ENCODE assay signal across 8 cellular contexts in the genomic region with DNA sequence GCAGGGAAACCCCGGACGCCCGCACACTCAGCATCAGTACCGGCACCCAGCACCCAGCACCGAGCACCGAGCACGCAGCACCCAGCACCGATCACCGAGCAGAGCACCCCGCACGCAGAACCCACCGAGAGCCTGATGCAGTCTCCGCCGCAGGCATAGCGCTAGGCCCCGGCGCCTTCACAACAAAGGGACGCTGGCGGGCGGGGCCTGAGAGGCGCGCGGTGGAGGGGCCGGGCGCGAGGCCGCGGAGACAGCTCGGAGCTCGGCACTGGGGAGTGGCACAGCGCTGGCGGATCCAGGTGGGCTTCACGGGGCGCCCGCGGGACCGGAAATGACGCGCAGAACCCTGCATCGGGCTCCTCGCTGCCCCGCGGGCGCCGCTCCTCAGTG. TPM values are rescaled to one million over a fixed set of nuclear protein-coding genes. Genes with fewer than 3 reads are reported as not detected.
DNase-seq lines count a peak whose midpoint lies in the region; ATAC-seq and TF ChIP-seq lines count a peak whose summit lies in the region.
"Not testable (repeated sequence)": the region's sequence is repeated elsewhere in the genome, so short reads cannot be mapped to it uniquely, and the experiment has no call there.

No MANE protein-coding gene starts in this region.

- H3K9me3 Mint-ChIP-seq in activated naive CD4-positive, alpha-beta T cell treated with anti-CD3 and anti-CD28 coated beads, Interleukin-2, amount 10 ng/mL, durations not matched to agents 7 days and 5 days; nephron: not testable (repeated sequence)

- ATAC-seq in HG02623 (IDR thresholded peaks at IDR 0.05; ENCODE audit: unreplicated experiment) (peak; percentile 29), foreskin keratinocyte (peak; percentile 60)

- not testable (repeated sequence) for H3K27me3 ChIP-seq in SU-DHL-6 (ENCODE audit: low read length); foreskin keratinocyte

- H3K9me3 ChIP-seq in SU-DHL-6 (ENCODE audit: insufficient read depth, low read length): not testable (repeated sequence)

- H3K4me3 Mint-ChIP-seq in activated naive CD4-positive, alpha-beta T cell treated with anti-CD3 and anti-CD28 coated beads, Interleukin-2, amount 10 ng/mL, durations not matched to agents 7 days and 5 days: peak overlapping the region; percentile 78
- peak overlapping the region; percentile 81 to 84 (median 81) for H3K4me3 Mint-ChIP-seq in nephron

- peak; percentile 92 for DNase-seq in DMS53 (lab: John Stamatoyannopoulos, UW)
- peak; percentile 42 for DNase-seq in NCI-H1105 (lab: John Stamatoyannopoulos, UW)
- DNase-seq in activated naive CD4-positive, alpha-beta T cell treated with anti-CD3 and anti-CD28 coated beads, Interleukin-2, amount 10 ng/mL, durations not matched to agents 7 days and 5 days: peak; percentile 91
- peak; percentile 19 to 48 for DNase-seq in foreskin keratinocyte
- peak; percentile 55 to 66 for DNase-seq in stimulated activated CD8-positive, alpha-beta memory T cell treated with anti-CD3 and anti-CD28 coated beads, Interleukin-7, amount 100 ng/mL, for 1 hour (ENCODE audit: low read depth in 2 of 2)

- not testable (repeated sequence) for H3K27me3 Mint-ChIP-seq in activated naive CD4-positive, alpha-beta T cell treated with anti-CD3 and anti-CD28 coated beads, Interleukin-2, amount 10 ng/mL, durations not matched to agents 7 days and 5 days; nephron (ENCODE audit: low read depth)

- not testable (repeated sequence) for H3K79me2 ChIP-seq in SU-DHL-6 (ENCODE audit: insufficient read depth, low read length)

- peaks cover 19% of the 10 kb centered on the region for H3K4me1 Mint-ChIP-seq in activated naive CD4-positive, alpha-beta T cell treated with anti-CD3 and anti-CD28 coated beads, Interleukin-2, amount 10 ng/mL, durations not matched to agents 7 days and 5 days
- not testable (repeated sequence) for H3K4me1 Mint-ChIP-seq in nephron

- peak overlapping the region; percentile 98 for H3K27ac Mint-ChIP-seq in activated naive CD4-positive, alpha-beta T cell treated with anti-CD3 and anti-CD28 coated beads, Interleukin-2, amount 10 ng/mL, durations not matched to agents 7 days and 5 days
- peak overlapping the region; percentile 51 to 96 (median 75) for H3K27ac Mint-ChIP-seq in nephron

- H3K36me3 ChIP-seq in SU-DHL-6 (ENCODE audit: low read length): not testable (repeated sequence)

- not testable (repeated sequence) for TF ChIP-seq CTCF in SU-DHL-6 (IDR thresholded peaks at IDR 0.05; ENCODE audit: insufficient read depth, low read length, poor library complexity, severe bottlenecking); foreskin keratinocyte (conservative IDR thresholded peaks at IDR 0.05); nephron (IDR thresholded peaks at IDR 0.05; ENCODE audit: unreplicated experiment in 3 of 3)

- CTCF ChIA-PET in activated naive CD4-positive, alpha-beta T cell treated with anti-CD3 and anti-CD28 coated beads, Interleukin-2, amount 10 ng/mL, durations not matched to agents 7 days and 5 days (lab: Charles Lee): not testable (repeated sequence)

- H3F3A ChIP-seq in SU-DHL-6 (ENCODE audit: insufficient read depth): not testable (repeated sequence)

- peak overlapping the region; percentile 74 for H3K27ac ChIP-seq in SU-DHL-6 (ENCODE audit: low read depth, low read length)
- not testable (repeated sequence) for H3K27ac ChIP-seq in foreskin keratinocyte

- not testable (repeated sequence) for H2AFZ ChIP-seq in SU-DHL-6 (ENCODE audit: low read depth, low read length, severe bottlenecking)

- not testable (repeated sequence) for H4K20me1 ChIP-seq in SU-DHL-6 (ENCODE audit: low read depth, low read length)

- H3K4me3 ChIP-seq in SU-DHL-6 (ENCODE audit: insufficient read depth, low read length, poor library complexity, severe bottlenecking): peak overlapping the region; percentile 34

- not testable (repeated sequence) for H3K9me2 ChIP-seq in SU-DHL-6 (replicated peaks; ENCODE audit: insufficient read depth, low read length)

- peak overlapping the region; percentile 50 for H3K9ac ChIP-seq in SU-DHL-6 (ENCODE audit: low read length)

- not testable (repeated sequence) for H3K4me2 ChIP-seq in SU-DHL-6 (ENCODE audit: low read depth, low read length, poor library complexity, severe bottlenecking)

- H3K4me1 ChIP-seq in foreskin keratinocyte: not testable (repeated sequence)

- H3K36me3 Mint-ChIP-seq in activated naive CD4-positive, alpha-beta T cell treated with anti-CD3 and anti-CD28 coated beads, Interleukin-2, amount 10 ng/mL, durations not matched to agents 7 days and 5 days; nephron (ENCODE audit: low read depth): not testable (repeated sequence)

RNA-seq across cellular contexts. Expression of a gene that starts 0.3 kb away (rescaled TPM):
- 15.0 and 20.0 TPM in 2 replicates for total RNA-seq in foreskin keratinocyte
- polyA plus RNA-seq in foreskin keratinocyte: 7.3 and 7.8 TPM in 2 replicates

RNA-seq across cellular contexts. Expression of a gene that starts 31.8 kb away (rescaled TPM):
- 9.8 and 19.5 TPM in 2 replicates for total RNA-seq in foreskin keratinocyte
- 13.0 and 25.8 TPM in 2 replicates for polyA plus RNA-seq in foreskin keratinocyte

RNA-seq across cellular contexts. Expression of a gene that starts 33.5 kb away (rescaled TPM):
- total RNA-seq in foreskin keratinocyte: 16.6 and 21.3 TPM in 2 replicates
- polyA plus RNA-seq in foreskin keratinocyte: 27.9 and 30.1 TPM in 2 replicates

Comparison
In these comparisons a context has a peak if more than half of its experiments do, and no peak if none do; other contexts are left out.
1. DNase-seq: peak in every context shown above with its lines; median percentile 92 in DMS53; 91 in activated naive CD4-positive, alpha-beta T cell treated with anti-CD3 and anti-CD28 coated beads, Interleukin-2, amount 10 ng/mL, durations not matched to agents 7 days and 5 days; 60 in stimulated activated CD8-positive, alpha-beta memory T cell treated with anti-CD3 and anti-CD28 coated beads, Interleukin-7, amount 100 ng/mL, for 1 hour; 42 in NCI-H1105; 34 in foreskin keratinocyte.